In genomic region chr17:28722413-28723158, GRCh38 we compare ENCODE assay signal across 1 cellular context.
TF ChIP-seq lines count a peak whose summit lies in the region.

No MANE protein-coding gene starts in this region.

TF ChIP-seq in IMR-90, 13 proteins besides CTCF, POLR2A, EP300 and RAD21:
- TF ChIP-seq MAZ (IDR thresholded peaks at IDR 0.05; ENCODE audit: borderline replicate concordance, low read depth, low read length), result no peak
- TF ChIP-seq RFX5 (IDR thresholded peaks at IDR 0.05; ENCODE audit: low read depth, low read length), result no peak
- TF ChIP-seq MXI1 (IDR thresholded peaks at IDR 0.05; ENCODE audit: borderline replicate concordance, low read depth, low read length), result no peak
- TF ChIP-seq MAFK (IDR thresholded peaks at IDR 0.05; ENCODE audit: low read depth, low read length), result no peak
- TF ChIP-seq ELK1 (IDR thresholded peaks at IDR 0.05; ENCODE audit: borderline replicate concordance, low read depth, low read length), result no peak
- TF ChIP-seq NFE2L2 (IDR thresholded peaks at IDR 0.05; ENCODE audit: low read depth, low read length), result no peak
- TF ChIP-seq USF2 (IDR thresholded peaks at IDR 0.05; ENCODE audit: low read depth, low read length), result no peak
- no peak for TF ChIP-seq FOS (IDR thresholded peaks at IDR 0.05; ENCODE audit: low read depth, low read length)
- TF ChIP-seq SMC3 (IDR thresholded peaks at IDR 0.05; ENCODE audit: low read depth, low read length), result no peak
- TF ChIP-seq RCOR1 (IDR thresholded peaks at IDR 0.05; ENCODE audit: insufficient replicate concordance, low read length), result no peak
- TF ChIP-seq BHLHE40 (IDR thresholded peaks at IDR 0.05; ENCODE audit: low read depth, low read length), result no peak
- TF ChIP-seq CHD1 (IDR thresholded peaks at IDR 0.05; ENCODE audit: low read depth, low read length), result no peak
- no peak for TF ChIP-seq CEBPB (IDR thresholded peaks at IDR 0.05; ENCODE audit: low read depth, low read length)
